ENCODE assay signal across 2 cellular contexts in genomic region chr10:32610543-32610942, GRCh38.
DNase-seq lines count a peak whose midpoint lies in the region; ATAC-seq, FAIRE-seq and TF ChIP-seq lines count a peak whose summit lies in the region.
"Not testable (repeated sequence)": the region's sequence is repeated elsewhere in the genome, so short reads cannot be mapped to it uniquely, and the experiment has no call there.

No MANE protein-coding gene starts in this region.

- H3K27ac ChIP-seq in HEK293 (ENCODE audit: extremely low read depth, low read depth, low read length); K562 (ENCODE audit: extremely low read depth, low read depth, low read length): not testable (repeated sequence)

- H3K9me3 ChIP-seq in HEK293 (ENCODE audit: control insufficient read depth, insufficient read depth, low read depth, low read length); K562 (replicated peaks; ENCODE audit: control insufficient read depth, insufficient read depth, low read depth, low read length): not testable (repeated sequence)

- TF ChIP-seq RAD21 in K562 (CRISPR knock-in tag; conservative IDR thresholded peaks at IDR 0.05 in 1 of 2, IDR thresholded peaks at IDR 0.05 in 1 of 2), result not testable (repeated sequence)

- POLR2A ChIA-PET in HEK293 (lab: Yijun Ruan, JAX); K562 (lab: Yijun Ruan, JAX): not testable (repeated sequence)

- TF ChIP-seq EP300 in K562 (IDR thresholded peaks at IDR 0.05; ENCODE audit: low read length), result not testable (repeated sequence)

- H3K4me1 ChIP-seq in HEK293 (ENCODE audit: control insufficient read depth, insufficient read depth, low read length); K562 (replicated peaks in 1 of 2; ENCODE audit: control insufficient read depth in 2 of 2, insufficient read depth in 2 of 2, low read length in 2 of 2): not testable (repeated sequence)

- not testable (repeated sequence) for BruUV-seq in K562 (replicated peaks; lab: Mats Ljungman, UMichigan)

- not testable (repeated sequence) for H3K27me3 ChIP-seq in K562 (ENCODE audit: control insufficient read depth in 2 of 2, insufficient read depth in 2 of 2, low read length in 2 of 2)

- in situ Hi-C loops in K562 (cut with MboI), result not testable (repeated sequence)

- intact Hi-C loops in K562 (cut with micrococcal nuclease), result not testable (repeated sequence)

- not testable (repeated sequence) for H3K4me2 ChIP-seq in K562 (ENCODE audit: insufficient read depth, low read length)

- not testable (repeated sequence) for H3K79me2 ChIP-seq in K562 (ENCODE audit: control insufficient read depth, insufficient read depth, low read length)

- not testable (repeated sequence) for H4K20me1 ChIP-seq in K562 (replicated peaks; ENCODE audit: control insufficient read depth, insufficient read depth, low read length)

- H2AFZ ChIP-seq in K562 (ENCODE audit: low read depth, low read length), result not testable (repeated sequence)

- not testable (repeated sequence) for FAIRE-seq in K562 (lab: Jason Lieb, UNC)

- not testable (repeated sequence) for ATAC-seq in K562

- 25% methylated on average over 2 of the region's 2 CpGs for WGBS in K562 (ENCODE audit: insufficient coverage, low coverage, missing lambda C conversion rate)

- CTCF ChIA-PET in HEK293 (lab: Yijun Ruan, JAX); K562 (lab: Yijun Ruan, JAX; ENCODE audit: low intra/inter-chr PET ratio): not testable (repeated sequence)

- H3K36me3 ChIP-seq in HEK293 (ENCODE audit: control insufficient read depth in 2 of 2, insufficient read depth in 1 of 2, low read length in 2 of 2); K562 (ENCODE audit: control insufficient read depth, insufficient read depth, low read length): not testable (repeated sequence)

- not testable (repeated sequence) for DNase-seq in K562 (ENCODE audit: extremely low read depth in 1 of 4, low spot score in 3 of 4)

- H3K9ac ChIP-seq in K562 (ENCODE audit: insufficient read depth in 1 of 2, low read depth in 2 of 2, low read length in 2 of 2), result not testable (repeated sequence)

- H3K4me3 ChIP-seq in HEK293 (ENCODE audit: low read depth, low read length); K562: not testable (repeated sequence)

- not testable (repeated sequence) for H3K9me1 ChIP-seq in K562 (ENCODE audit: control insufficient read depth, insufficient read depth, low read length)

- TF ChIP-seq CTCF in HEK293 (tag by site-specific recombination; IDR thresholded peaks at IDR 0.05); K562 (IDR thresholded peaks at IDR 0.05 in 2 of 3, conservative IDR thresholded peaks at IDR 0.05 in 1 of 3; ENCODE audit: insufficient read depth in 2 of 3, low read depth in 1 of 3, low read length in 3 of 3): not testable (repeated sequence)

- TF ChIP-seq POLR2A in K562 (conservative IDR thresholded peaks at IDR 0.05), result not testable (repeated sequence)

TF ChIP-seq in HEK293, 187 proteins besides CTCF, POLR2A, EP300 and RAD21:
- TF ChIP-seq ZNF146 (tag by site-specific recombination; IDR thresholded peaks at IDR 0.05), result peak; percentile 63

TF ChIP-seq in K562, 482 proteins besides CTCF, POLR2A, EP300 and RAD21:
- peak; percentile 55 for TF ChIP-seq ZNF146 (CRISPR knock-in tag; IDR thresholded peaks at IDR 0.05; ENCODE audit: unreplicated experiment)
